Comparison of ENCODE assay signal across 1 cellular context in the genomic region with DNA sequence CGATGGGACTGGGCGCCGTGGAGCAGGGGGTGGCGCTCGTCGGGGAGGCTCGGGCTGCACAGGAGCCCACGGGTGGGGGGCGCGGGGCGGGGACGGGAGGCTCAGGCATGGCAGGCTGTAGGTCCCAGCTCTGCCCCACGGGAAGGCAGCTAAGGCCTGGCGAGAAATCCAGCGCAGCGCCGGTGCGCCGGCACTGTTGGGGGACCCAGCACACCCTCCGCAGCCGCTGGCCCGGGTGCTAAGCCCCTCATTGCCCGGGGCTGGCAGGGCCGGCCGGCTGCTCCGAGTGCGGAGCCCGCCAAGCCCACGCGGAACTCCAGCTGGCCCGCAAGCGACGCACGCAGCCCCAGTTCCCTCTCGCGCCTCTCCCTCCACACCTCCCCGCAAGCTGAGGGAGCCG. TPM values are rescaled to one million over a fixed set of nuclear protein-coding genes. Genes with fewer than 3 reads are reported as not detected.
"Had no signal": no experiment of that assay in that cellular context is flagged by ENCODE, and none has a peak within 500 bp of the region (broad histone marks: within the 10 kb centered on the region; RNA-seq: fewer than 3 reads in every experiment).

No MANE protein-coding gene starts in this region.

RNA-seq across cellular contexts. Expression of gene BAHCC1, which starts 43.2 kb away (rescaled TPM):
- total RNA-seq: naive thymus-derived CD8-positive, alpha-beta T cell had no signal
- polyA plus RNA-seq: naive thymus-derived CD8-positive, alpha-beta T cell had no signal
